11 cellular contexts compared by ENCODE assay signal in the genomic region with DNA sequence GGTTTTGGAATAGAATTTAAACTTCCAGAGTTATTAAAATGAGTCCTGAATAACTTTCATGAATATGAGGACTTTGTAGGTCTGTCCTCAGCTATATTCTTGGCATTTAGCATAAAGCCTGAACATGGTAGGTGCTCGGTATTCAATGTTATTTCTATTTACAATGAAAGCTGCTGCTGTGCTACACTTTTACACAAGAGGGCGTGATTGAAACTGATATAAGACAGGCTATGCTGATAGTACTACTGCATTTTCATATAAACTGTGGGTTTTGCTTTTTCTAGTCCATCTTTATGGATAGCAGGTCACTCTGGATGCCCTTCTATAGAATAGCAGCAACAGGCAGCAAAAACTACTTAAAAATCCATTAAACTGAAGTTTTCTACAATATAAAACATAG. TPM values are rescaled to one million over a fixed set of nuclear protein-coding genes. Genes with fewer than 3 reads are reported as not detected.
DNase-seq lines count a peak whose midpoint lies in the region; ATAC-seq and TF ChIP-seq lines count a peak whose summit lies in the region.
"Had no signal": no experiment of that assay in that cellular context is flagged by ENCODE, and none has a peak within 500 bp of the region (broad histone marks: within the 10 kb centered on the region; RNA-seq: fewer than 3 reads in every experiment).

No MANE protein-coding gene starts in this region.

- no peaks in the 10 kb centered on the region for H3F3A ChIP-seq in neural progenitor cell (ENCODE audit: low read depth)

- DNase-seq in NCI-H1417 (lab: John Stamatoyannopoulos, UW), result peak in 2 of 3 experiments; percentile 31 to 55
- no peak for DNase-seq in NCI-H1417 treated with DMSO at 0.1 percent for 48 hours (lab: John Stamatoyannopoulos, UW)
- no peak for DNase-seq in neural progenitor cell (ENCODE audit: low spot score)
- no peak for DNase-seq in vagina (ENCODE audit: extremely low spot score in 2 of 2)
- no peak for DNase-seq in KG1 (lab: John Stamatoyannopoulos, UW)
- no peak for DNase-seq in activated CD8-positive, alpha-beta memory T cell treated with anti-CD3 and anti-CD28 coated beads, Interleukin-2, amount 10 ng/mL, durations not matched to agents 7 days and 5 days
- DNase-seq: Right ventricle myocardium superior had no signal

- H3K4me3 ChIP-seq in neural progenitor cell (no peak overlapping the region), vagina (no peak overlapping the region)
- H3K4me3 ChIP-seq: A549 had no signal

- H3K4me1 Mint-ChIP-seq in neural progenitor cell, result no peaks in the 10 kb centered on the region
- no peaks in the 10 kb centered on the region for H3K4me1 Mint-ChIP-seq in activated CD8-positive, alpha-beta memory T cell treated with anti-CD3 and anti-CD28 coated beads, Interleukin-2, amount 10 ng/mL, durations not matched to agents 7 days and 5 days

- no peak overlapping the region for H3K4me2 ChIP-seq in neural progenitor cell
- H3K4me2 ChIP-seq: A549 had no signal

- H3K9me3 Mint-ChIP-seq in neural progenitor cell, result no peaks in the 10 kb centered on the region
- H3K9me3 Mint-ChIP-seq in activated CD8-positive, alpha-beta memory T cell treated with anti-CD3 and anti-CD28 coated beads, Interleukin-2, amount 10 ng/mL, durations not matched to agents 7 days and 5 days (ENCODE audit: low read depth), result no peaks in the 10 kb centered on the region

- intact Hi-C loops in vagina (cut with DNase I), result no loop called here

- no peak for TF ChIP-seq POLR2A in vagina (IDR thresholded peaks at IDR 0.05)

- H4K20me1 ChIP-seq in neural progenitor cell (ENCODE audit: low read depth), result no peaks in the 10 kb centered on the region

- ATAC-seq in HG02870 (IDR thresholded peaks at IDR 0.05; ENCODE audit: unreplicated experiment), result peak; percentile 58
- no peak for ATAC-seq in activated CD8-positive, alpha-beta memory T cell treated with anti-CD3 and anti-CD28 coated beads, Interleukin-2, amount 10 ng/mL, durations not matched to agents 7 days and 5 days

- H3K27me3 ChIP-seq in neural progenitor cell, result no peaks in the 10 kb centered on the region
- no peaks in the 10 kb centered on the region for H3K27me3 ChIP-seq in vagina

- CTCF ChIA-PET in activated CD8-positive, alpha-beta memory T cell treated with anti-CD3 and anti-CD28 coated beads, Interleukin-2, amount 10 ng/mL, durations not matched to agents 7 days and 5 days (lab: Charles Lee), result no interaction called here

- peak; percentile 70 for TF ChIP-seq CTCF in VCaP (conservative IDR thresholded peaks at IDR 0.05)
- TF ChIP-seq CTCF in neural progenitor cell (IDR thresholded peaks at IDR 0.05), result peak; percentile 44
- TF ChIP-seq CTCF in vagina (IDR thresholded peaks at IDR 0.05), result no peak

- H3K4me3 Mint-ChIP-seq in neural progenitor cell, result no peak overlapping the region
- no peak overlapping the region for H3K4me3 Mint-ChIP-seq in activated CD8-positive, alpha-beta memory T cell treated with anti-CD3 and anti-CD28 coated beads, Interleukin-2, amount 10 ng/mL, durations not matched to agents 7 days and 5 days

- no peaks in the 10 kb centered on the region for H3K27me3 Mint-ChIP-seq in neural progenitor cell (ENCODE audit: insufficient read depth, low read depth)
- peaks cover 24% of the 10 kb centered on the region for H3K27me3 Mint-ChIP-seq in activated CD8-positive, alpha-beta memory T cell treated with anti-CD3 and anti-CD28 coated beads, Interleukin-2, amount 10 ng/mL, durations not matched to agents 7 days and 5 days

- H3K9me3 ChIP-seq in neural progenitor cell (ENCODE audit: low read depth) (no peaks in the 10 kb centered on the region), vagina (no peaks in the 10 kb centered on the region)
- H3K9me3 ChIP-seq: A549, neutrophil had no signal

- H3K9ac ChIP-seq in neural progenitor cell, result no peak overlapping the region

- H3K79me2 ChIP-seq in neural progenitor cell (ENCODE audit: low read depth), result no peaks in the 10 kb centered on the region

- H3K36me3 ChIP-seq in neural progenitor cell, result no peaks in the 10 kb centered on the region
- H3K36me3 ChIP-seq in vagina, result no peaks in the 10 kb centered on the region
- H3K36me3 ChIP-seq: neutrophil had no signal

- no peak overlapping the region for H2AFZ ChIP-seq in neural progenitor cell (replicated peaks)

- H3K27ac Mint-ChIP-seq in neural progenitor cell, result no peak overlapping the region
- H3K27ac Mint-ChIP-seq in activated CD8-positive, alpha-beta memory T cell treated with anti-CD3 and anti-CD28 coated beads, Interleukin-2, amount 10 ng/mL, durations not matched to agents 7 days and 5 days, result no peak overlapping the region

- no peaks in the 10 kb centered on the region for H3K36me3 Mint-ChIP-seq in neural progenitor cell
- no peaks in the 10 kb centered on the region for H3K36me3 Mint-ChIP-seq in activated CD8-positive, alpha-beta memory T cell treated with anti-CD3 and anti-CD28 coated beads, Interleukin-2, amount 10 ng/mL, durations not matched to agents 7 days and 5 days

- H3K4me1 ChIP-seq in neural progenitor cell, result no peaks in the 10 kb centered on the region
- H3K4me1 ChIP-seq in vagina, result no peaks in the 10 kb centered on the region
- H3K4me1 ChIP-seq: A549 had no signal

- no peak overlapping the region for H3K27ac ChIP-seq in VCaP
- H3K27ac ChIP-seq in neural progenitor cell, result no peak overlapping the region
- no peak overlapping the region for H3K27ac ChIP-seq in vagina
- H3K27ac ChIP-seq: A549, neutrophil had no signal

RNA-seq across cellular contexts. Expression of a gene that starts 12.3 kb away (rescaled TPM):
- total RNA-seq in neural progenitor cell (ENCODE audit: low replicate concordance) (15.4 and 31.2 TPM in 2 replicates), vagina (11.3 TPM)
- total RNA-seq in activated CD8-positive, alpha-beta memory T cell treated with anti-CD3 and anti-CD28 coated beads, Interleukin-2, amount 10 ng/mL, durations not matched to agents 7 days and 5 days, result 10 to 100 TPM in 1 of 2 experiments, 1 to 10 TPM in 1; 9.7 to 13.1 TPM

Comparison
In these comparisons a context has a peak if more than half of its experiments do, and no peak if none do; other contexts are left out.
1. DNase-seq: peak in NCI-H1417 (2 of 3); none in NCI-H1417 treated with DMSO at 0.1 percent for 48 hours (single experiment), neural progenitor cell (single experiment), vagina (0 of 2), KG1 (single experiment) and activated CD8-positive, alpha-beta memory T cell treated with anti-CD3 and anti-CD28 coated beads, Interleukin-2, amount 10 ng/mL, durations not matched to agents 7 days and 5 days (single experiment).
2. CTCF ChIP-seq: peak in VCaP (single experiment) and neural progenitor cell (single experiment); none in vagina (0 of 3).